In the genomic region with DNA sequence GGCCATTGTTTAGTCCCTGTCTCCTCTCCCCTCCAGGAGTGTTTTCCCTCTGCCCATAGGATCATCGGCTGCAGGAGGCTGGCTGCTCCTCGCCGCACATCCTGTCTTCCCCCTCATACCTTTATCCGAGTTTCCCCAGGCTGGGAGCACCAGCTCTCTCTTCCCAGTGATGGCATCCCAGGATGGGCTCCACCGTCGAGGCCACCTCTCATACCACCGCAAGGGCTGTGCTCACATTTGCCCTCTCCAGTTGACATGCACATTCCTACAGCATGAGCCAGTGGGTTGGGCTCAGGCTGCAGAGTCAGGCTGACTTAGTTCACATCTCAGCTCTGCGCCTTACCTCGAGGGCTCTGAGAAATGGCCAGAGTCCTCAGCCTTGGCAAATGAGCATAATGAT, we compare ENCODE assay signal across 11 cellular contexts. TPM values are rescaled to one million over a fixed set of nuclear protein-coding genes. Genes with fewer than 3 reads are reported as not detected.
DNase-seq lines count a peak whose midpoint lies in the region; ATAC-seq and TF ChIP-seq lines count a peak whose summit lies in the region.
"Had no signal": no experiment of that assay in that cellular context is flagged by ENCODE, and none has a peak within 500 bp of the region (broad histone marks: within the 10 kb centered on the region; RNA-seq: fewer than 3 reads in every experiment).

No MANE protein-coding gene starts in this region.

- POLR2A ChIA-PET in MCF 10A (lab: Yijun Ruan, JAX): interaction anchor here (0.7 to 2.6 kb wide), 8 partner anchors 8 to 144 kb away, joined by 3 to 11 read pairs (median 5); partner anchors contain the start of gene SUPV3L1

- intact Hi-C loops in MCF 10A (cut with micrococcal nuclease): no loop called here
- intact Hi-C loops in breast epithelium (cut with DNase I; ENCODE audit: low total_unique reads): no loop called here
- intact Hi-C loops in uterus (cut with DNase I; ENCODE audit: low total_unique reads): no loop called here

- H3K4me3 Mint-ChIP-seq in MCF 10A (ENCODE audit: unreplicated experiment) (peak overlapping the region; percentile 0), T-helper 17 cell (no peak overlapping the region)
- H3K4me3 Mint-ChIP-seq: IgD-negative memory B cell had no signal

- no peaks in the 10 kb centered on the region for H3K9me3 Mint-ChIP-seq in MCF 10A (ENCODE audit: unreplicated experiment)
- H3K9me3 Mint-ChIP-seq: CD8-positive, alpha-beta memory T cell; IgD-negative memory B cell had no signal

- H3K27me3 ChIP-seq in breast epithelium (no peaks in the 10 kb centered on the region), uterus (no peaks in the 10 kb centered on the region)
- H3K27me3 ChIP-seq: cardiac muscle cell had no signal

- H3K4me3 ChIP-seq in breast epithelium (no peak overlapping the region), uterus (no peak overlapping the region)
- H3K4me3 ChIP-seq: cardiac muscle cell had no signal

- DNase-seq in MCF 10A (ENCODE audit: unreplicated experiment) (peak; percentile 71), breast epithelium (ENCODE audit: low spot score in 2 of 2) (no peak), T-helper 17 cell (no peak), hepatic stellate cell (ENCODE audit: low spot score) (peak; percentile 95), uterus (no peak), NCI-H146 (lab: John Stamatoyannopoulos, UW) (no peak), cerebellar cortex (ENCODE audit: low spot score) (no peak)
- DNase-seq in effector CD4-positive, alpha-beta T cell: no peak

- CTCF ChIA-PET in MCF 10A (lab: Yijun Ruan, JAX): interaction anchor here (0.8 to 8.3 kb wide), 7 partner anchors 9 to 276 kb away, joined by 3 to 106 read pairs (median 3); no protein-coding TSS in a partner anchor

- no peaks in the 10 kb centered on the region for H3K9me3 ChIP-seq in breast epithelium
- H3K9me3 ChIP-seq in T-helper 17 cell (ENCODE audit: control insufficient read depth, low read length, poor library complexity, severe bottlenecking): no peaks in the 10 kb centered on the region
- no peaks in the 10 kb centered on the region for H3K9me3 ChIP-seq in uterus

- no TSS peak for BruUV-seq in MCF 10A (replicated peaks; lab: Mats Ljungman, UMichigan)

- no peak for TF ChIP-seq CTCF in MCF 10A (IDR thresholded peaks at IDR 0.05; ENCODE audit: unreplicated experiment)
- TF ChIP-seq CTCF in breast epithelium (IDR thresholded peaks at IDR 0.05): no peak
- no peak for TF ChIP-seq CTCF in uterus (IDR thresholded peaks at IDR 0.05)

- H3K27ac ChIP-seq in breast epithelium (no peak overlapping the region), uterus (peak overlapping the region; percentile 42 to 73)
- H3K27ac ChIP-seq: cardiac muscle cell had no signal

- H3K27ac Mint-ChIP-seq in MCF 10A (ENCODE audit: low read depth, unreplicated experiment): peak overlapping the region; percentile 21
- peak overlapping the region; percentile 93 for H3K27ac Mint-ChIP-seq in T-helper 17 cell

- ATAC-seq in T-helper 17 cell: no peak

- TF ChIP-seq POLR2A in breast epithelium (IDR thresholded peaks at IDR 0.05) (no peak), uterus (IDR thresholded peaks at IDR 0.05) (no peak)

- H3K36me3 ChIP-seq in breast epithelium: no peaks in the 10 kb centered on the region
- no peaks in the 10 kb centered on the region for H3K36me3 ChIP-seq in uterus
- H3K36me3 ChIP-seq: cardiac muscle cell had no signal

- H3K4me1 Mint-ChIP-seq in MCF 10A (ENCODE audit: insufficient read depth, unreplicated experiment): peaks cover 15% of the 10 kb centered on the region
- peaks cover 48% of the 10 kb centered on the region for H3K4me1 Mint-ChIP-seq in T-helper 17 cell

- H3K36me3 Mint-ChIP-seq in MCF 10A (ENCODE audit: insufficient read depth, unreplicated experiment) (no peaks in the 10 kb centered on the region), T-helper 17 cell (ENCODE audit: low read depth) (no peaks in the 10 kb centered on the region)
- H3K36me3 Mint-ChIP-seq: CD8-positive, alpha-beta memory T cell; IgD-negative memory B cell had no signal

- H3K27me3 Mint-ChIP-seq in MCF 10A (ENCODE audit: insufficient read depth, unreplicated experiment): no peaks in the 10 kb centered on the region
- H3K27me3 Mint-ChIP-seq in T-helper 17 cell: no peaks in the 10 kb centered on the region
- H3K27me3 Mint-ChIP-seq: IgD-negative memory B cell had no signal

- H3K4me1 ChIP-seq in breast epithelium: no peaks in the 10 kb centered on the region
- H3K4me1 ChIP-seq in uterus: peaks cover 0 to 4% of the 10 kb centered on the region in 2 donors

RNA-seq across cellular contexts. Expression of gene HKDC1, which starts 12.1 kb away (rescaled TPM):
- total RNA-seq in MCF 10A (2022) (0.68 and 1.1 TPM in 2 replicates), breast epithelium (1 to 10 TPM in 1 of 3 donors, under 1 TPM in 1, not detected in 1; 0.15 to 2.0 TPM), T-helper 17 cell (1 to 10 TPM; 1.7 to 8.2 TPM), uterus (1 to 10 TPM in 1 of 4 donors, under 1 TPM in 1, not detected in 2; 0.27 to 4.0 TPM)
- total RNA-seq: cardiac muscle cell had no signal

RNA-seq across cellular contexts. Expression of gene HK1, which starts 46.0 kb away (rescaled TPM):
- total RNA-seq in MCF 10A (2022): 126 and 134 TPM in 2 replicates
- total RNA-seq in breast epithelium: 10 to 100 TPM; 51.2 to 63.4 (median 57.4) TPM
- total RNA-seq in T-helper 17 cell: 100 to 1,000 TPM in 1 of 2 donors, 10 to 100 TPM in 1; 91.0 to 104 TPM
- 10 to 100 TPM; 17.9 to 77.6 (median 43.6) TPM for total RNA-seq in uterus

RNA-seq across cellular contexts. Expression of gene SUPV3L1, which starts 52.2 kb away (rescaled TPM):
- total RNA-seq in MCF 10A (2022) (65.1 and 73.6 TPM in 2 replicates), breast epithelium (10 to 100 TPM; 24.3 to 40.1 (median 28.5) TPM), T-helper 17 cell (10 to 100 TPM; 42.2 to 64.1 TPM), uterus (10 to 100 TPM; 18.5 to 35.0 (median 30.6) TPM)

Comparison
In these comparisons a context has a peak if more than half of its experiments do, and no peak if none do; other contexts are left out.
1. DNase-seq: peak in MCF 10A (single experiment) and hepatic stellate cell (single experiment); none in breast epithelium (0 of 2), T-helper 17 cell (0 of 3), uterus (0 of 2), NCI-H146 (single experiment), cerebellar cortex (single experiment) and effector CD4-positive, alpha-beta T cell (single experiment).
2. H3K27ac ChIP-seq: peak in uterus (2 of 2); none in breast epithelium (0 of 2).